In the genomic region with DNA sequence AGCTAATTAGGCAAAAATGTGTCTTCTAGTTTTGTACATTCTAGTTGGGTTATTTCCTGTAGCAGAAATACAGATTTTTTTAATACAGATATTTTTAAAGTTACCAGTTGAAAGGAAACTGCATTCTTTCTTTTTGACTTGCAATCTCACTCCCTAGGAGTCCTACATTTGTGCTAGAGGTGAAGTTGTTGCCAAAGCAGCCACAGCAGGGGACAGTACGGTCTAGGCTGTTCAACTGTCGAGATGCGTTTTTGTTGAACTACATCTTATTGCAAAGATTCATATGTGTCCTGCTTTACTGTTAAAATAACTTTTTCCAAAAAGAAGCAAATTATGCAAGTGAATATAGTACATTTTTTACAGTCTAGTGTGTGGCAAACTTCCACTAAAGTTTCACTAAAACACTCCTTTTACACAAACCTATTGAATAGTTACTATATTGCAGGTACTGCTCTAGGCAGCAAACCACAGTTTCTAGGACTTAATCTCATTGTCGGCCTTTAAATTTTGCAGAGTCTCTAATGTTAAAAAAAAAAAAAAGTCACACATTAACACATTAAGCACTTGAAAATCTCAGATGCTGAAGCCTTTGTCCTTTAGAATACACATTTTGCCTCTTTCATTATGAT, we compare ENCODE assay signal across 10 cellular contexts. TPM values are rescaled to one million over a fixed set of nuclear protein-coding genes. Genes with fewer than 3 reads are reported as not detected.
DNase-seq lines count a peak whose midpoint lies in the region; ATAC-seq and TF ChIP-seq lines count a peak whose summit lies in the region.
"Had no signal": no experiment of that assay in that cellular context is flagged by ENCODE, and none has a peak within 500 bp of the region (broad histone marks: within the 10 kb centered on the region; RNA-seq: fewer than 3 reads in every experiment).

No MANE protein-coding gene starts in this region.

- no peaks in the 10 kb centered on the region for H3K4me1 ChIP-seq in hepatocyte (ENCODE audit: insufficient read depth)
- no peaks in the 10 kb centered on the region for H3K4me1 ChIP-seq in prostate gland (replicated peaks)
- H3K4me1 ChIP-seq: HAP-1 had no signal

- H3K27me3 ChIP-seq in hepatocyte (no peaks in the 10 kb centered on the region), prostate gland (replicated peaks; ENCODE audit: insufficient read depth) (no peaks in the 10 kb centered on the region)

- no peaks in the 10 kb centered on the region for H3K27me3 Mint-ChIP-seq in activated naive CD8-positive, alpha-beta T cell treated with anti-CD3 and anti-CD28 coated beads, Interleukin-2, amount 50 U/mL, for 24 hours

- no peaks in the 10 kb centered on the region for H3K36me3 ChIP-seq in hepatocyte (replicated peaks; ENCODE audit: insufficient read depth, low read depth)
- H3K36me3 ChIP-seq in prostate gland: no peaks in the 10 kb centered on the region
- H3K36me3 ChIP-seq: HAP-1 had no signal

- no peaks in the 10 kb centered on the region for H3K79me2 ChIP-seq in hepatocyte

- peak overlapping the region; percentile 66 for H3K27ac Mint-ChIP-seq in activated naive CD8-positive, alpha-beta T cell treated with anti-CD3 and anti-CD28 coated beads, Interleukin-2, amount 50 U/mL, for 24 hours

- H4K20me1 ChIP-seq in hepatocyte (ENCODE audit: insufficient read depth, poor library complexity, severe bottlenecking): no peaks in the 10 kb centered on the region

- no peak overlapping the region for H2AFZ ChIP-seq in hepatocyte

- TF ChIP-seq CTCF in hepatocyte (IDR thresholded peaks at IDR 0.05; ENCODE audit: poor library complexity) (no peak), prostate gland (IDR thresholded peaks at IDR 0.05) (no peak)

- peaks cover 8% of the 10 kb centered on the region for H3K9me3 Mint-ChIP-seq in activated naive CD8-positive, alpha-beta T cell treated with anti-CD3 and anti-CD28 coated beads, Interleukin-2, amount 50 U/mL, for 24 hours

- H3K4me3 Mint-ChIP-seq in activated naive CD8-positive, alpha-beta T cell treated with anti-CD3 and anti-CD28 coated beads, Interleukin-2, amount 50 U/mL, for 24 hours: no peak overlapping the region

- peak; percentile 41 for ATAC-seq in GM19023 (IDR thresholded peaks at IDR 0.05; ENCODE audit: unreplicated experiment)
- ATAC-seq in GM21576 (IDR thresholded peaks at IDR 0.05; ENCODE audit: unreplicated experiment): peak; percentile 41
- peak; percentile 40 for ATAC-seq in HG03432 (IDR thresholded peaks at IDR 0.05; ENCODE audit: unreplicated experiment)
- ATAC-seq in activated naive CD8-positive, alpha-beta T cell treated with anti-CD3 and anti-CD28 coated beads, Interleukin-2, amount 50 U/mL, for 24 hours: no peak

- no peaks in the 10 kb centered on the region for H3K36me3 Mint-ChIP-seq in activated naive CD8-positive, alpha-beta T cell treated with anti-CD3 and anti-CD28 coated beads, Interleukin-2, amount 50 U/mL, for 24 hours (ENCODE audit: low read depth)

- H3K4me2 ChIP-seq in hepatocyte: no peak overlapping the region

- H3K9me3 ChIP-seq in hepatocyte (ENCODE audit: low read depth) (no peaks in the 10 kb centered on the region), prostate gland (no peaks in the 10 kb centered on the region)
- H3K9me3 ChIP-seq: HAP-1 had no signal

- peaks cover 28% of the 10 kb centered on the region for H3K4me1 Mint-ChIP-seq in activated naive CD8-positive, alpha-beta T cell treated with anti-CD3 and anti-CD28 coated beads, Interleukin-2, amount 50 U/mL, for 24 hours

- DNase-seq in activated naive CD8-positive, alpha-beta T cell treated with anti-CD3 and anti-CD28 coated beads, Interleukin-2, amount 50 U/mL, for 24 hours: no peak
- no peak for DNase-seq in hepatocyte (ENCODE audit: low spot score)
- no peak for DNase-seq in NCI-H524 (lab: John Stamatoyannopoulos, UW)
- no peak for DNase-seq in ACHN
- no peak for DNase-seq in prostate gland (ENCODE audit: low spot score)
- DNase-seq: DND-41 had no signal

- in situ Hi-C loops in ACHN (cut with HindIII; ENCODE audit: low pct_ligation_motif_present, low pct_unique_long_range_greater_than_20kb, low sequenced_read_pairs): loop anchor here (25.0 kb wide), 1 partner anchor 448 kb away; no protein-coding TSS in a partner anchor

- H3K9me2 ChIP-seq in hepatocyte (replicated peaks; ENCODE audit: insufficient read depth): no peaks in the 10 kb centered on the region

- intact Hi-C loops in prostate gland (cut with DNase I): no loop called here

- no peak overlapping the region for H3K4me3 ChIP-seq in hepatocyte
- no peak overlapping the region for H3K4me3 ChIP-seq in prostate gland
- H3K4me3 ChIP-seq: HAP-1 had no signal

- no peak for TF ChIP-seq POLR2A in prostate gland (IDR thresholded peaks at IDR 0.05)

- H3K27ac ChIP-seq in hepatocyte (no peak overlapping the region), prostate gland (no peak overlapping the region)

- 70% methylated on average over 4 of the region's 4 CpGs for WGBS in hepatocyte (ENCODE audit: low lambda C conversion rate, missing lambda C conversion rate)
- 78% methylated on average over 4 of the region's 4 CpGs for WGBS in prostate gland

RNA-seq across cellular contexts. Expression of gene SRGAP1, which starts 30.2 kb away (rescaled TPM):
- 10.8 and 18.9 TPM in 2 replicates for total RNA-seq in hepatocyte
- polyA plus RNA-seq in hepatocyte: 9.2 and 12.3 TPM in 2 replicates
- total RNA-seq in prostate gland: 10 to 100 TPM in 1 of 2 donors, 1 to 10 TPM in 1; 4.6 to 16.1 TPM

RNA-seq across cellular contexts. Expression of gene RXYLT1, which starts 34.6 kb away (rescaled TPM):
- total RNA-seq in hepatocyte: 22.9 and 23.5 TPM in 2 replicates
- 17.1 and 23.0 TPM in 2 replicates for polyA plus RNA-seq in hepatocyte
- 10 to 100 TPM; 23.7 to 32.9 TPM for total RNA-seq in prostate gland
